In genomic region chr6:41712651-41713103, GRCh38 we compare ENCODE assay signal across 9 cellular contexts. TPM values are rescaled to one million over a fixed set of nuclear protein-coding genes. Genes with fewer than 3 reads are reported as not detected.
A peak's percentile ranks its signal among the peaks of the same experiment; 100 is the strongest.
DNase-seq lines count a peak whose midpoint lies in the region; ATAC-seq lines count a peak whose summit lies in the region.
"Had no signal": no experiment of that assay in that cellular context is flagged by ENCODE, and none has a peak within 500 bp of the region (broad histone marks: within the 10 kb centered on the region; RNA-seq: fewer than 3 reads in every experiment).

No MANE protein-coding gene starts in this region.

- H3K27ac ChIP-seq in urinary bladder (ENCODE audit: low read depth), result peak overlapping the region; percentile 65
- H3K27ac ChIP-seq: colonic mucosa had no signal

- DNase-seq in NCI-H446 treated with DMSO at 0.1 percent for 48 hours (lab: John Stamatoyannopoulos, UW), result peak; percentile 73
- DNase-seq in epidermal melanocyte (ENCODE audit: insufficient read length, low spot score), result peak; percentile 77
- DNase-seq in GM19240 (ENCODE audit: insufficient read length, low spot score), result no peak
- DNase-seq in Kasumi-1 (lab: John Stamatoyannopoulos, UW), result no peak
- DNase-seq: colonic mucosa had no signal

- WGBS in urinary bladder, result 66% methylated on average over 10 of the region's 10 CpGs

- no peaks in the 10 kb centered on the region for H3K9me3 ChIP-seq in mucosa of stomach (ENCODE audit: control insufficient read depth, low read length)
- H3K9me3 ChIP-seq: colonic mucosa had no signal

- ATAC-seq in HG02642 (IDR thresholded peaks at IDR 0.05; ENCODE audit: poor library complexity, unreplicated experiment) (no peak), HG02885 (IDR thresholded peaks at IDR 0.05; ENCODE audit: poor library complexity, unreplicated experiment) (no peak)

- H3K36me3 ChIP-seq in mucosa of stomach (ENCODE audit: control insufficient read depth, insufficient read depth, low read length), result no peaks in the 10 kb centered on the region
- no peaks in the 10 kb centered on the region for H3K36me3 ChIP-seq in urinary bladder (ENCODE audit: insufficient read depth)
- H3K36me3 ChIP-seq: colonic mucosa had no signal

- no peaks in the 10 kb centered on the region for H3K27me3 ChIP-seq in mucosa of stomach (ENCODE audit: control insufficient read depth, insufficient read depth, low read length)
- H3K27me3 ChIP-seq: colonic mucosa had no signal

- H3K4me1 ChIP-seq in mucosa of stomach (ENCODE audit: control insufficient read depth, insufficient read depth, low read length) (peaks cover 35% of the 10 kb centered on the region), urinary bladder (ENCODE audit: insufficient read depth) (no peaks in the 10 kb centered on the region)
- H3K4me1 ChIP-seq: colonic mucosa had no signal

- H3K4me3 ChIP-seq in mucosa of stomach (ENCODE audit: low read length) (peak overlapping the region; percentile 6), urinary bladder (ENCODE audit: low read depth, low read length) (no peak overlapping the region)
- H3K4me3 ChIP-seq: colonic mucosa had no signal

- H3K9ac ChIP-seq in mucosa of stomach (ENCODE audit: low read length), result peak overlapping the region; percentile 46

RNA-seq across cellular contexts. Expression of gene TFEB, which starts 22.7 kb away (rescaled TPM):
- total RNA-seq in urinary bladder, result 4.3 TPM
- 25.4 TPM for polyA plus RNA-seq in urinary bladder

RNA-seq across cellular contexts. Expression of gene PGC, which starts 34.5 kb away (rescaled TPM):
- total RNA-seq in urinary bladder, result not detected
- polyA plus RNA-seq in urinary bladder, result not detected

Comparison
In these comparisons a context has a peak if more than half of its experiments do, and no peak if none do; other contexts are left out.
1. DNase-seq: peak in NCI-H446 treated with DMSO at 0.1 percent for 48 hours (single experiment) and epidermal melanocyte (single experiment); none in GM19240 (single experiment) and Kasumi-1 (0 of 2).